Comparison of ENCODE assay signal across 15 cellular contexts in genomic region chr15:63507878-63508818, GRCh38. TPM values are rescaled to one million over a fixed set of nuclear protein-coding genes. Genes with fewer than 3 reads are reported as not detected.
A peak's percentile ranks its signal among the peaks of the same experiment; 100 is the strongest.
DNase-seq lines count a peak whose midpoint lies in the region; ATAC-seq and TF ChIP-seq lines count a peak whose summit lies in the region.
"Had no signal": no experiment of that assay in that cellular context is flagged by ENCODE, and none has a peak within 500 bp of the region (broad histone marks: within the 10 kb centered on the region; RNA-seq: fewer than 3 reads in every experiment).

No MANE protein-coding gene starts in this region.

- no TSS peak for BruUV-seq in Panc1 (replicated peaks; lab: Mats Ljungman, UMichigan)

- ATAC-seq in Panc1 (no peak), HG03354 (IDR thresholded peaks at IDR 0.05; ENCODE audit: poor library complexity, severe bottlenecking, unreplicated experiment) (no peak)
- ATAC-seq in stimulated activated memory B cell treated with anti-CD40 and anti-IgM and Interleukin-4, amounts not matched to agents 10 μg/mL and 1 μg/mL and 100 μg/mL, for 72 hours = no peak

- no peaks in the 10 kb centered on the region for H3K27me3 Mint-ChIP-seq in activated naive CD4-positive, alpha-beta T cell treated with anti-CD3 and anti-CD28 coated beads for 36 hours (ENCODE audit: low read depth)
- no peaks in the 10 kb centered on the region for H3K27me3 Mint-ChIP-seq in stimulated activated memory B cell treated with anti-CD40 and anti-IgM and Interleukin-4, amounts not matched to agents 10 μg/mL and 1 μg/mL and 100 μg/mL, for 72 hours

- H3K9me3 Mint-ChIP-seq in activated naive CD4-positive, alpha-beta T cell treated with anti-CD3 and anti-CD28 coated beads for 36 hours = no peaks in the 10 kb centered on the region
- H3K9me3 Mint-ChIP-seq in stimulated activated memory B cell treated with anti-CD40 and anti-IgM and Interleukin-4, amounts not matched to agents 10 μg/mL and 1 μg/mL and 100 μg/mL, for 72 hours = no peaks in the 10 kb centered on the region
- H3K9me3 Mint-ChIP-seq: H9 had no signal

- no peak for TF ChIP-seq POLR2A in esophagus muscularis mucosa (IDR thresholded peaks at IDR 0.05; ENCODE audit: low read depth)

- H3K27me3 ChIP-seq in Panc1 (ENCODE audit: control insufficient read depth, insufficient read depth, low read length) = no peaks in the 10 kb centered on the region
- peaks cover 0 to 5% (median 0%) of the 10 kb centered on the region in 4 donors for H3K27me3 ChIP-seq in esophagus muscularis mucosa
- no peaks in the 10 kb centered on the region for H3K27me3 ChIP-seq in SJCRH30

- TF ChIP-seq CTCF in Panc1 (IDR thresholded peaks at IDR 0.05) (no peak), esophagus muscularis mucosa (IDR thresholded peaks at IDR 0.05) (no peak)

- intact Hi-C loops in activated naive CD4-positive, alpha-beta T cell treated with anti-CD3 and anti-CD28 coated beads for 36 hours (cut with micrococcal nuclease) = loop anchor here (2.0 to 10.0 kb wide), 2 partner anchors 325 to 1117 kb away; partner anchors contain the start of gene HERC1
- intact Hi-C loops in Panc1 (cut with micrococcal nuclease; ENCODE audit: unreplicated experiment) (no loop called here), esophagus muscularis mucosa (cut with DNase I) (loop anchor here (5.0 kb wide), 1 partner anchor 89 kb away; the partner anchor contains the start of gene FBXL22)

- 38% methylated on average over 2 of the region's 2 CpGs for WGBS in esophagus muscularis mucosa

- H3K36me3 Mint-ChIP-seq in activated naive CD4-positive, alpha-beta T cell treated with anti-CD3 and anti-CD28 coated beads for 36 hours (ENCODE audit: low read depth) = no peaks in the 10 kb centered on the region
- peaks cover 4% of the 10 kb centered on the region for H3K36me3 Mint-ChIP-seq in stimulated activated memory B cell treated with anti-CD40 and anti-IgM and Interleukin-4, amounts not matched to agents 10 μg/mL and 1 μg/mL and 100 μg/mL, for 72 hours

- CTCF ChIA-PET in activated naive CD4-positive, alpha-beta T cell treated with anti-CD3 and anti-CD28 coated beads for 36 hours (lab: Charles Lee) = interaction anchor here (1.0 to 2.5 kb wide), 7 partner anchors 12 to 91 kb away, joined by 3 to 13 read pairs (median 4); no protein-coding TSS in a partner anchor
- CTCF ChIA-PET in Panc1 (lab: Charles Lee) = interaction anchor here (0.7 to 1.2 kb wide), 2 partner anchors 21 to 645 kb away, joined by 3 read pairs; no protein-coding TSS in a partner anchor

- H3K4me3 Mint-ChIP-seq in activated naive CD4-positive, alpha-beta T cell treated with anti-CD3 and anti-CD28 coated beads for 36 hours = no peak overlapping the region
- no peak overlapping the region for H3K4me3 Mint-ChIP-seq in stimulated activated memory B cell treated with anti-CD40 and anti-IgM and Interleukin-4, amounts not matched to agents 10 μg/mL and 1 μg/mL and 100 μg/mL, for 72 hours

- peak; percentile 26 for DNase-seq in activated naive CD4-positive, alpha-beta T cell treated with anti-CD3 and anti-CD28 coated beads for 36 hours
- no peak for DNase-seq in activated naive CD4-positive, alpha-beta T cell (lab: John Stamatoyannopoulos, UW)
- DNase-seq in Panc1 (ENCODE audit: low read depth, low spot score) (no peak), esophagus muscularis mucosa (ENCODE audit: extremely low spot score) (peak; percentile 14), SJCRH30 (no peak), NCI-H2171 treated with DMSO at 0.1 percent for 48 hours (lab: John Stamatoyannopoulos, UW) (no peak)
- DNase-seq: activated CD4-positive, alpha-beta T cell treated with anti-CD3 and anti-CD28 coated beads, Interleukin-2, amount 50 U/mL, for 1 hour; activated gamma-delta T cell treated with Interleukin-2 at 50 U/mL for 16 hours; DMS79; H9; NCI-H1436 had no signal

- H3K4me1 ChIP-seq in Panc1 (ENCODE audit: control insufficient read depth, insufficient read depth, low read length) = peaks cover 74% of the 10 kb centered on the region
- H3K4me1 ChIP-seq in esophagus muscularis mucosa = peaks cover 57 to 81% (median 76%) of the 10 kb centered on the region in 4 donors
- H3K4me1 ChIP-seq in SJCRH30 = peaks cover 4% of the 10 kb centered on the region; the same call in 1 of the 2 replicates

- peaks cover 74% of the 10 kb centered on the region for H3K4me1 Mint-ChIP-seq in activated naive CD4-positive, alpha-beta T cell treated with anti-CD3 and anti-CD28 coated beads for 36 hours (ENCODE audit: low read depth)
- H3K4me1 Mint-ChIP-seq in stimulated activated memory B cell treated with anti-CD40 and anti-IgM and Interleukin-4, amounts not matched to agents 10 μg/mL and 1 μg/mL and 100 μg/mL, for 72 hours = peaks cover 77% of the 10 kb centered on the region

- H3K9me3 ChIP-seq in Panc1 (ENCODE audit: control insufficient read depth, insufficient read depth, low read depth, low read length) = no peaks in the 10 kb centered on the region
- no peaks in the 10 kb centered on the region for H3K9me3 ChIP-seq in esophagus muscularis mucosa
- no peaks in the 10 kb centered on the region for H3K9me3 ChIP-seq in SJCRH30 (replicated peaks)

- in situ Hi-C loops in Panc1 (cut with HindIII; ENCODE audit: low pct_unique_long_range_greater_than_20kb, low sequenced_read_pairs) = no loop called here

- no peak overlapping the region for H3K4me3 ChIP-seq in Panc1 (ENCODE audit: low read depth in 2 of 2, low read length in 2 of 2)
- no peak overlapping the region for H3K4me3 ChIP-seq in esophagus muscularis mucosa
- H3K4me3 ChIP-seq in SJCRH30 = no peak overlapping the region
- H3K4me3 ChIP-seq: cardiac muscle cell, skin epidermis had no signal

- H3K36me3 ChIP-seq in Panc1 (ENCODE audit: control insufficient read depth, insufficient read depth, low read length) (no peaks in the 10 kb centered on the region; the same call in 1 of the 2 replicates), esophagus muscularis mucosa (no peaks in the 10 kb centered on the region), SJCRH30 (no peaks in the 10 kb centered on the region)
- H3K36me3 ChIP-seq: cardiac muscle cell had no signal

- peak overlapping the region; percentile 57 for H3K27ac Mint-ChIP-seq in activated naive CD4-positive, alpha-beta T cell treated with anti-CD3 and anti-CD28 coated beads for 36 hours
- H3K27ac Mint-ChIP-seq in stimulated activated memory B cell treated with anti-CD40 and anti-IgM and Interleukin-4, amounts not matched to agents 10 μg/mL and 1 μg/mL and 100 μg/mL, for 72 hours = peak overlapping the region; percentile 66

- H3K27ac ChIP-seq in Panc1 (ENCODE audit: low read length) (peak overlapping the region; percentile 96), esophagus muscularis mucosa (replicated peaks in 1 of 4) (peak overlapping the region in 2 of 4 donors; percentile 37 to 43), SJCRH30 (no peak overlapping the region)
- H3K27ac ChIP-seq: cardiac muscle cell had no signal

- no peak for TF ChIP-seq EP300 in esophagus muscularis mucosa (IDR thresholded peaks at IDR 0.05)

- POLR2A ChIA-PET in Panc1 (lab: Charles Lee) = interaction anchor here (0.6 kb wide), 1 partner anchor 36 kb away, joined by 5 read pairs; no protein-coding TSS in a partner anchor

RNA-seq across cellular contexts. Expression of gene USP3, which starts 3.8 kb away (rescaled TPM):
- total RNA-seq in activated naive CD4-positive, alpha-beta T cell treated with anti-CD3 and anti-CD28 coated beads for 36 hours = 10 to 100 TPM; 49.9 to 52.2 TPM
- total RNA-seq in Panc1 (2021; ENCODE audit: unreplicated experiment) = 51.4 TPM
- 28.8 TPM for polyA plus RNA-seq in Panc1 (2012; ENCODE audit: insufficient read length)
- 10 to 100 TPM; 40.1 to 46.5 (median 41.3) TPM for total RNA-seq in esophagus muscularis mucosa
- total RNA-seq in SJCRH30 (2014; rRNA removed; shearing (Covaris generic)) = 36.9 and 42.0 TPM in 2 replicates

Comparison
In these comparisons a context has a peak if more than half of its experiments do, and no peak if none do; other contexts are left out.
1. DNase-seq: peak in activated naive CD4-positive, alpha-beta T cell treated with anti-CD3 and anti-CD28 coated beads for 36 hours (single experiment) and esophagus muscularis mucosa (single experiment); none in activated naive CD4-positive, alpha-beta T cell (0 of 4), Panc1 (single experiment), SJCRH30 (0 of 2) and NCI-H2171 treated with DMSO at 0.1 percent for 48 hours (single experiment).